8 cellular contexts compared by ENCODE assay signal in genomic region chr9:7094052-7094451, GRCh38.
DNase-seq lines count a peak whose midpoint lies in the region; ATAC-seq and TF ChIP-seq lines count a peak whose summit lies in the region.

No MANE protein-coding gene starts in this region.

- POLR2A ChIA-PET in BJ (lab: Charles Lee): no interaction called here

- in situ Hi-C loops in brain microvascular endothelial cell (cut with HindIII; ENCODE audit: low pct_ligation_motif_present, low sequenced_read_pairs): no loop called here

- peak; percentile 33; the same call in 1 of the 2 replicates for TF ChIP-seq CTCF in BJ (IDR thresholded peaks at IDR 0.05; ENCODE audit: insufficient read depth, low read depth, low read length)
- peak; percentile 59 for TF ChIP-seq CTCF in brain microvascular endothelial cell (IDR thresholded peaks at IDR 0.05; ENCODE audit: low read depth, low read length, missing control alignments)
- no peak for TF ChIP-seq CTCF in omental fat pad (IDR thresholded peaks at IDR 0.05)
- TF ChIP-seq CTCF in stomach (IDR thresholded peaks at IDR 0.05): peak in 2 of 7 experiments; percentile 9 to 15

- H3K9me3 ChIP-seq in stomach: peaks cover 0 to under 1% (median 0%) of the 10 kb centered on the region in 4 donors

- no peaks in the 10 kb centered on the region for H3K27me3 ChIP-seq in BJ (ENCODE audit: control insufficient read depth, insufficient read depth, low read length)
- no peaks in the 10 kb centered on the region for H3K27me3 ChIP-seq in brain microvascular endothelial cell (replicated peaks)
- H3K27me3 ChIP-seq in stomach: no peaks in the 10 kb centered on the region

- H3K4me1 ChIP-seq in stomach: peaks cover 0 to 13% (median 6%) of the 10 kb centered on the region in 4 donors

- no peak for DNase-seq in BJ (ENCODE audit: low read depth)
- DNase-seq in HT-29 (ENCODE audit: low spot score): peak; percentile 39
- peak; percentile 33 for DNase-seq in brain microvascular endothelial cell
- peak; percentile 26 for DNase-seq in medulla oblongata (ENCODE audit: extremely low spot score)
- DNase-seq in T-helper 1 cell: no peak
- DNase-seq in omental fat pad (ENCODE audit: low spot score): no peak
- no peak for DNase-seq in stomach

- H3K4me3 ChIP-seq in BJ (ENCODE audit: low read depth, low read length) (no peak overlapping the region), brain microvascular endothelial cell (ENCODE audit: low read depth, low read length) (no peak overlapping the region), stomach (no peak overlapping the region)

- no peak for TF ChIP-seq POLR2A in stomach (IDR thresholded peaks at IDR 0.05)

- CTCF ChIA-PET in BJ (lab: Yijun Ruan, JAX): interaction anchor here (1.0 kb wide), 1 partner anchor 13 kb away, joined by 3 read pairs; no protein-coding TSS in a partner anchor

- ATAC-seq in HG03175 (IDR thresholded peaks at IDR 0.05; ENCODE audit: unreplicated experiment) (no peak), omental fat pad (ENCODE audit: low FRiP score) (no peak)

- no peaks in the 10 kb centered on the region for H3K36me3 ChIP-seq in BJ (ENCODE audit: control insufficient read depth, insufficient read depth, low read length)
- H3K36me3 ChIP-seq in brain microvascular endothelial cell (replicated peaks): no peaks in the 10 kb centered on the region
- H3K36me3 ChIP-seq in stomach: peaks cover 0 to 11% (median 0%) of the 10 kb centered on the region in 4 donors

- H3K27ac ChIP-seq in brain microvascular endothelial cell: no peak overlapping the region
- no peak overlapping the region for H3K27ac ChIP-seq in stomach

- intact Hi-C loops in stomach (cut with DNase I; ENCODE audit: low total_unique reads): no loop called here

- TF ChIP-seq EP300 in stomach (IDR thresholded peaks at IDR 0.05): no peak

- WGBS in stomach, 5 donors: 74 to 88% (median 84%) methylated on average over 2 of the region's 2 CpGs

Comparison
In these comparisons a context has a peak if more than half of its experiments do, and no peak if none do; other contexts are left out.
1. DNase-seq: peak in HT-29 (single experiment), brain microvascular endothelial cell (single experiment) and medulla oblongata (single experiment); none in BJ (single experiment), T-helper 1 cell (0 of 5), omental fat pad (single experiment) and stomach (single experiment).
2. CTCF ChIP-seq: peak in BJ (single experiment) and brain microvascular endothelial cell (single experiment); none in omental fat pad (0 of 3).